Comparison of ENCODE assay signal across 1 cellular context in genomic region chr10:97059006-97059871, GRCh38.
A peak's percentile ranks its signal among the peaks of the same experiment; 100 is the strongest.
TF ChIP-seq lines count a peak whose summit lies in the region.

No MANE protein-coding gene starts in this region.

TF ChIP-seq in HepG2, 621 proteins besides CTCF, POLR2A, EP300 and RAD21 (continued from another document):
- TF ChIP-seq TCF12 (IDR thresholded peaks at IDR 0.05) (no peak), TCF12 (CRISPR knock-in tag; IDR thresholded peaks at IDR 0.05) (no peak), STAG1 (CRISPR knock-in tag; IDR thresholded peaks at IDR 0.05) (peak; percentile 13; the same call in 1 of the 2 replicates), ZBTB4 (CRISPR knock-in tag; IDR thresholded peaks at IDR 0.05; ENCODE audit: borderline replicate concordance) (no peak), ZNF383 (CRISPR knock-in tag; IDR thresholded peaks at IDR 0.05; ENCODE audit: borderline replicate concordance) (no peak), HOXA5 (CRISPR knock-in tag; IDR thresholded peaks at IDR 0.05) (no peak)
